ENCODE assay signal across 8 cellular contexts in genomic region chr17:75182569-75183436, GRCh38. TPM values are rescaled to one million over a fixed set of nuclear protein-coding genes. Genes with fewer than 3 reads are reported as not detected.
DNase-seq lines count a peak whose midpoint lies in the region; ATAC-seq and TF ChIP-seq lines count a peak whose summit lies in the region.

SUMO2 (minus strand) TSS chr17:75182959; CDS start chr17:75182834, 125 bp downstream.

- peak within 1 kb of the TSS; percentile 84 for H3K4me2 ChIP-seq in parathyroid adenoma (ENCODE audit: low read length)

- ATAC-seq in HG02678 (IDR thresholded peaks at IDR 0.05; ENCODE audit: unreplicated experiment), result peak; percentile 70
- peak; percentile 96 for ATAC-seq in Right ventricle myocardium superior (ENCODE audit: poor library complexity)

- intact Hi-C loops in Right ventricle myocardium superior (cut with DNase I), result no loop called here
- intact Hi-C loops in tibial artery (cut with DNase I; ENCODE audit: low total_unique reads), result loop anchor here (2.0 kb wide), 1 partner anchor 22 kb away; the partner anchor contains the start of gene NUP85

- TF ChIP-seq CTCF in GM12872 (IDR thresholded peaks at IDR 0.05; ENCODE audit: insufficient read depth, low read depth, low read length) (peak; percentile 19; the same call in 1 of the 3 replicates), parathyroid adenoma (IDR thresholded peaks at IDR 0.05) (no peak), tibial artery (IDR thresholded peaks at IDR 0.05) (peak; percentile 42 to 54)

- DNase-seq in NCI-H128 (lab: John Stamatoyannopoulos, UW; ENCODE audit: unreplicated experiment) (peak; percentile 85), SW 1271 (lab: John Stamatoyannopoulos, UW) (peak; percentile 71 to 86), Right ventricle myocardium superior (peak; percentile 97), tibial artery (peak; percentile 92 to 97)
- peak; percentile 92 for DNase-seq in activated naive CD8-positive, alpha-beta T cell treated with anti-CD3 and anti-CD28 coated beads, Interleukin-2, amount 50 U/mL, for 16 hours (ENCODE audit: low read depth, low spot score)

- H3K4me3 ChIP-seq in parathyroid adenoma (ENCODE audit: low read depth, low read length) (peak within 1 kb of the TSS; percentile 90), tibial artery (peak within 1 kb of the TSS; percentile 99 to 100)

- peak within 1 kb of the TSS; percentile 97 for H3K27ac ChIP-seq in parathyroid adenoma
- peak within 1 kb of the TSS; percentile 98 to 99 for H3K27ac ChIP-seq in tibial artery

- H3K9me3 ChIP-seq in parathyroid adenoma (ENCODE audit: control insufficient read depth, low read length), result no peaks in the 10 kb centered on the region
- no peaks in the 10 kb centered on the region for H3K9me3 ChIP-seq in tibial artery

- peak within 1 kb of the TSS; percentile 73 for H3K9ac ChIP-seq in parathyroid adenoma

- no peaks in the 10 kb centered on the region for H3K27me3 ChIP-seq in parathyroid adenoma (ENCODE audit: control insufficient read depth, insufficient read depth, low read length)
- H3K27me3 ChIP-seq in tibial artery, result no peaks in the 10 kb centered on the region

- no peaks in the 10 kb centered on the region for H3K4me1 ChIP-seq in parathyroid adenoma
- H3K4me1 ChIP-seq in tibial artery, result peaks cover 0 to 33% (median 19%) of the 10 kb centered on the region in 4 donors

- H3K36me3 ChIP-seq in parathyroid adenoma (ENCODE audit: control insufficient read depth, insufficient read depth, low read length) (no peaks in the 10 kb centered on the region), tibial artery (peaks cover 6 to 23% (median 15%) of the 10 kb centered on the region in 3 donors)

- no peaks in the 10 kb centered on the region for H3K79me2 ChIP-seq in parathyroid adenoma

- H2AFZ ChIP-seq in parathyroid adenoma, result peak within 1 kb of the TSS; percentile 98

RNA-seq across cellular contexts. Expression of gene SUMO2, which starts in this region (rescaled TPM):
- total RNA-seq in Right ventricle myocardium superior, result 200 TPM

Comparison
In these comparisons a context has a peak if more than half of its experiments do, and no peak if none do; other contexts are left out.
1. Peak in every context shown above with its lines: DNase-seq, ATAC-seq, H3K4me3 ChIP-seq and H3K27ac ChIP-seq.